2 cellular contexts compared by ENCODE assay signal in the genomic region with DNA sequence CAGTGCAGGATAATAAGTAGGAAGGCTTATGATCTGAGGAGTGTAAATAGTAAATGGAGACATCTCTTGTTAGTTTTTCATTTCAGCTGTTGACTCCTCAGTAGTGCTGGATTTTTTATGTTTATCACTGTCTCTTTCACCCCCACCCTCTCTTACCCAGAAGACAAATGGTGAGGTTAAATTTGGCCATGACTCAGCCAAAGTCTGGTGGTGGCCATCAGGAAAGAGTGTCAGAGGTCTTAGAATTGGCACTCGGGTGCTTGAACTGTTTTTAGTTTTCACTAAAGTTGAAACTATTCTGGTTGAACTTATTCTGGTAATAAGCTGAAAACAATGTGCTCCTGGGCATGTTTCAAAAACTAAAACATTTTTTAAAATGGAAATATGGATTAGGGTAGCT.
TF ChIP-seq lines count a peak whose summit lies in the region.

No MANE protein-coding gene starts in this region.

TF ChIP-seq in IMR-90, 13 proteins besides CTCF, POLR2A, EP300 and RAD21 (continued from another document):
- TF ChIP-seq CHD1 (IDR thresholded peaks at IDR 0.05; ENCODE audit: low read depth, low read length) (no peak), MAFK (IDR thresholded peaks at IDR 0.05; ENCODE audit: low read depth, low read length) (no peak), RFX5 (IDR thresholded peaks at IDR 0.05; ENCODE audit: low read depth, low read length) (no peak), RCOR1 (IDR thresholded peaks at IDR 0.05; ENCODE audit: insufficient replicate concordance, low read length) (no peak), ELK1 (IDR thresholded peaks at IDR 0.05; ENCODE audit: borderline replicate concordance, low read depth, low read length) (no peak), NFE2L2 (IDR thresholded peaks at IDR 0.05; ENCODE audit: low read depth, low read length) (no peak)

TF ChIP-seq in GM12878, 131 proteins besides CTCF, POLR2A, EP300 and RAD21 (continued from another document):
- TF ChIP-seq PAX8 (IDR thresholded peaks at IDR 0.05): no peak
- TF ChIP-seq, protein P1, sequence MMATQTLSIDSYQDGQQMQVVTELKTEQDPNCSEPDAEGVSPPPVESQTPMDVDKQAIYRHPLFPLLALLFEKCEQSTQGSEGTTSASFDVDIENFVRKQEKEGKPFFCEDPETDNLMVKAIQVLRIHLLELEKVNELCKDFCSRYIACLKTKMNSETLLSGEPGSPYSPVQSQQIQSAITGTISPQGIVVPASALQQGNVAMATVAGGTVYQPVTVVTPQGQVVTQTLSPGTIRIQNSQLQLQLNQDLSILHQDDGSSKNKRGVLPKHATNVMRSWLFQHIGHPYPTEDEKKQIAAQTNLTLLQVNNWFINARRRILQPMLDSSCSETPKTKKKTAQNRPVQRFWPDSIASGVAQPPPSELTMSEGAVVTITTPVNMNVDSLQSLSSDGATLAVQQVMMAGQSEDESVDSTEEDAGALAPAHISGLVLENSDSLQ (IDR thresholded peaks at IDR 0.05): no peak
- no peak for TF ChIP-seq TCF12 (IDR thresholded peaks at IDR 0.05; ENCODE audit: low read depth, low read length)
- TF ChIP-seq BCL3 (IDR thresholded peaks at IDR 0.05; ENCODE audit: borderline replicate concordance, insufficient read depth, low read depth, low read length, poor library complexity, severe bottlenecking): no peak
- no peak for TF ChIP-seq NRF1 (conservative IDR thresholded peaks at IDR 0.05; ENCODE audit: low read depth, low read length)
- no peak for TF ChIP-seq NFXL1 (IDR thresholded peaks at IDR 0.05; ENCODE audit: borderline replicate concordance)
- TF ChIP-seq PAX5 (IDR thresholded peaks at IDR 0.05; ENCODE audit: borderline replicate concordance, low read depth, low read length): no peak
- no peak for TF ChIP-seq ZNF207 (IDR thresholded peaks at IDR 0.05; ENCODE audit: borderline replicate concordance)
- no peak for TF ChIP-seq JUNB (IDR thresholded peaks at IDR 0.05)
- no peak for TF ChIP-seq MYC (IDR thresholded peaks at IDR 0.05; ENCODE audit: insufficient read depth, insufficient read length, insufficient replicate concordance, low read length, severe bottlenecking)
- TF ChIP-seq SREBF1 (IDR thresholded peaks at IDR 0.05; ENCODE audit: low read length): no peak
- TF ChIP-seq, protein P2, sequence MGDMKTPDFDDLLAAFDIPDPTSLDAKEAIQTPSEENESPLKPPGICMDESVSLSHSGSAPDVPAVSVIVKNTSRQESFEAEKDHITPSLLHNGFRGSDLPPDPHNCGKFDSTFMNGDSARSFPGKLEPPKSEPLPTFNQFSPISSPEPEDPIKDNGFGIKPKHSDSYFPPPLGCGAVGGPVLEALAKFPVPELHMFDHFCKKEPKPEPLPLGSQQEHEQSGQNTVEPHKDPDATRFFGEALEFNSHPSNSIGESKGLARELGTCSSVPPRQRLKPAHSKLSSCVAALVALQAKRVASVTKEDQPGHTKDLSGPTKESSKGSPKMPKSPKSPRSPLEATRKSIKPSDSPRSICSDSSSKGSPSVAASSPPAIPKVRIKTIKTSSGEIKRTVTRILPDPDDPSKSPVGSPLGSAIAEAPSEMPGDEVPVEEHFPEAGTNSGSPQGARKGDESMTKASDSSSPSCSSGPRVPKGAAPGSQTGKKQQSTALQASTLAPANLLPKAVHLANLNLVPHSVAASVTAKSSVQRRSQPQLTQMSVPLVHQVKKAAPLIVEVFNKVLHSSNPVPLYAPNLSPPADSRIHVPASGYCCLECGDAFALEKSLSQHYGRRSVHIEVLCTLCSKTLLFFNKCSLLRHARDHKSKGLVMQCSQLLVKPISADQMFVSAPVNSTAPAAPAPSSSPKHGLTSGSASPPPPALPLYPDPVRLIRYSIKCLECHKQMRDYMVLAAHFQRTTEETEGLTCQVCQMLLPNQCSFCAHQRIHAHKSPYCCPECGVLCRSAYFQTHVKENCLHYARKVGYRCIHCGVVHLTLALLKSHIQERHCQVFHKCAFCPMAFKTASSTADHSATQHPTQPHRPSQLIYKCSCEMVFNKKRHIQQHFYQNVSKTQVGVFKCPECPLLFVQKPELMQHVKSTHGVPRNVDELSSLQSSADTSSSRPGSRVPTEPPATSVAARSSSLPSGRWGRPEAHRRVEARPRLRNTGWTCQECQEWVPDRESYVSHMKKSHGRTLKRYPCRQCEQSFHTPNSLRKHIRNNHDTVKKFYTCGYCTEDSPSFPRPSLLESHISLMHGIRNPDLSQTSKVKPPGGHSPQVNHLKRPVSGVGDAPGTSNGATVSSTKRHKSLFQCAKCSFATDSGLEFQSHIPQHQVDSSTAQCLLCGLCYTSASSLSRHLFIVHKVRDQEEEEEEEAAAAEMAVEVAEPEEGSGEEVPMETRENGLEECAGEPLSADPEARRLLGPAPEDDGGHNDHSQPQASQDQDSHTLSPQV (IDR thresholded peaks at IDR 0.05): no peak
- no peak for TF ChIP-seq EGR1 (IDR thresholded peaks at IDR 0.05; ENCODE audit: borderline replicate concordance in 1 of 2, low read depth in 2 of 2, low read length in 2 of 2)
- no peak for TF ChIP-seq HDGF (IDR thresholded peaks at IDR 0.05)
TF ChIP-seq in GM12878: peak in this region for 0.
